Comparison of ENCODE assay signal across 10 cellular contexts in genomic region chr1:151325231-151325630, GRCh38. TPM values are rescaled to one million over a fixed set of nuclear protein-coding genes. Genes with fewer than 3 reads are reported as not detected.
DNase-seq lines count a peak whose midpoint lies in the region; ATAC-seq and TF ChIP-seq lines count a peak whose summit lies in the region.
"Had no signal": no experiment of that assay in that cellular context is flagged by ENCODE, and none has a peak within 500 bp of the region (broad histone marks: within the 10 kb centered on the region; RNA-seq: fewer than 3 reads in every experiment).

No MANE protein-coding gene starts in this region.

- H3K4me3 Mint-ChIP-seq in CD8-positive, alpha-beta memory T cell, result peak overlapping the region; percentile 61 to 99 (median 92)
- H3K4me3 Mint-ChIP-seq in central memory CD8-positive, alpha-beta T cell, result peak overlapping the region; percentile 98

- H3K4me3 ChIP-seq in CD8-positive, alpha-beta memory T cell (ENCODE audit: low read length), result no peak overlapping the region
- H3K4me3 ChIP-seq in Loucy (ENCODE audit: low read length, poor library complexity, severe bottlenecking) (peak overlapping the region; percentile 89), neutrophil (ENCODE audit: low read depth in 1 of 2, low read length in 1 of 2) (no peak overlapping the region)

- H3K27me3 Mint-ChIP-seq in CD8-positive, alpha-beta memory T cell, result no peaks in the 10 kb centered on the region
- no peaks in the 10 kb centered on the region for H3K27me3 Mint-ChIP-seq in central memory CD8-positive, alpha-beta T cell

- H3K4me1 ChIP-seq in CD8-positive, alpha-beta memory T cell (ENCODE audit: insufficient read depth, low read length), result peaks cover 25% of the 10 kb centered on the region
- H3K4me1 ChIP-seq in Loucy (ENCODE audit: insufficient read depth, low read length, poor library complexity, severe bottlenecking) (peaks cover 29% of the 10 kb centered on the region), neutrophil (ENCODE audit: control insufficient read depth in 1 of 2, insufficient read depth in 1 of 2, low read depth in 1 of 2, low read length in 1 of 2) (peaks cover 33 to 36% of the 10 kb centered on the region in 2 experiments)

- H3F3A ChIP-seq in Loucy (ENCODE audit: low read depth), result no peaks in the 10 kb centered on the region

- peaks cover 34% of the 10 kb centered on the region for H3K79me2 ChIP-seq in Loucy (ENCODE audit: insufficient read depth, low read length)

- H3K27ac ChIP-seq in CD8-positive, alpha-beta memory T cell (ENCODE audit: low read depth, low read length), result no peak overlapping the region
- peak overlapping the region; percentile 93 for H3K27ac ChIP-seq in neutrophil

- no peak for ATAC-seq in central memory CD8-positive, alpha-beta T cell (replicated peaks; ENCODE audit: extremely low read depth, poor library complexity, severe bottlenecking)

- peak overlapping the region; percentile 100 for H3K4me2 ChIP-seq in Loucy (ENCODE audit: low read depth, low read length, poor library complexity, severe bottlenecking)

- H3K4me1 Mint-ChIP-seq in CD8-positive, alpha-beta memory T cell, result peaks cover 50 to 66% (median 65%) of the 10 kb centered on the region in 3 donors
- peaks cover 61% of the 10 kb centered on the region for H3K4me1 Mint-ChIP-seq in central memory CD8-positive, alpha-beta T cell

- H3K27ac Mint-ChIP-seq in CD8-positive, alpha-beta memory T cell, result peak overlapping the region; percentile 1 to 98 (median 96)
- H3K27ac Mint-ChIP-seq in central memory CD8-positive, alpha-beta T cell (ENCODE audit: low read depth), result no peak overlapping the region

- H3K9me2 ChIP-seq in Loucy (replicated peaks; ENCODE audit: low read depth, low read length), result no peaks in the 10 kb centered on the region

- no peaks in the 10 kb centered on the region for H3K27me3 ChIP-seq in CD8-positive, alpha-beta memory T cell (ENCODE audit: insufficient read depth, low read length, poor library complexity, severe bottlenecking)
- H3K27me3 ChIP-seq in Loucy (ENCODE audit: insufficient read depth, low read length, poor library complexity, severe bottlenecking) (no peaks in the 10 kb centered on the region), neutrophil (no peaks in the 10 kb centered on the region)
- H3K27me3 ChIP-seq: brain microvascular endothelial cell, stomach had no signal

- no peak for TF ChIP-seq CTCF in Loucy (conservative IDR thresholded peaks at IDR 0.05; ENCODE audit: low read length)
- TF ChIP-seq CTCF in neutrophil (IDR thresholded peaks at IDR 0.05), result no peak

- no peak overlapping the region for H2AFZ ChIP-seq in Loucy (ENCODE audit: low read length)

- CTCF ChIA-PET in CD8-positive, alpha-beta memory T cell (lab: Charles Lee), result interaction anchor here (6.5 kb wide), 1 partner anchor 14 kb away, joined by 64 read pairs; no protein-coding TSS in a partner anchor

- peaks cover 13% of the 10 kb centered on the region for H3K36me3 ChIP-seq in CD8-positive, alpha-beta memory T cell (ENCODE audit: insufficient read depth, low read length)
- H3K36me3 ChIP-seq in Loucy (ENCODE audit: insufficient read depth, low read length) (peaks cover 3% of the 10 kb centered on the region; the same call in 1 of the 2 replicates), neutrophil (peaks cover 26% of the 10 kb centered on the region)

- peaks cover 10% of the 10 kb centered on the region for H4K20me1 ChIP-seq in Loucy (ENCODE audit: insufficient read depth, low read length, poor library complexity, severe bottlenecking)

- POLR2A ChIA-PET in CD8-positive, alpha-beta memory T cell (lab: Charles Lee), result no interaction called here

- DNase-seq in CD8-positive, alpha-beta memory T cell, result no peak
- no peak for DNase-seq in central memory CD8-positive, alpha-beta T cell (ENCODE audit: low spot score in 2 of 2)
- DNase-seq in COLO668 (lab: John Stamatoyannopoulos, UW; ENCODE audit: unreplicated experiment) (no peak), NCI-H1105 (lab: John Stamatoyannopoulos, UW) (no peak), NCI-H2171 (lab: John Stamatoyannopoulos, UW) (no peak)
- DNase-seq: brain microvascular endothelial cell, NCI-H1105 treated with DMSO at 0.1 percent for 48 hours, stomach had no signal

- no peaks in the 10 kb centered on the region for H3K9me3 ChIP-seq in CD8-positive, alpha-beta memory T cell (ENCODE audit: low read length)
- H3K9me3 ChIP-seq in Loucy (ENCODE audit: insufficient read depth, low read depth, low read length), result no peaks in the 10 kb centered on the region
- no peaks in the 10 kb centered on the region for H3K9me3 ChIP-seq in neutrophil
- H3K9me3 ChIP-seq: stomach had no signal

- peaks cover 0 to 57% (median 13%) of the 10 kb centered on the region in 3 donors for H3K36me3 Mint-ChIP-seq in CD8-positive, alpha-beta memory T cell
- peaks cover 47% of the 10 kb centered on the region for H3K36me3 Mint-ChIP-seq in central memory CD8-positive, alpha-beta T cell (ENCODE audit: insufficient read depth)

- peak overlapping the region; percentile 93 for H3K9ac ChIP-seq in Loucy (ENCODE audit: low read depth, low read length, poor library complexity, severe bottlenecking)

- no peaks in the 10 kb centered on the region for H3K9me3 Mint-ChIP-seq in CD8-positive, alpha-beta memory T cell
- no peaks in the 10 kb centered on the region for H3K9me3 Mint-ChIP-seq in central memory CD8-positive, alpha-beta T cell

RNA-seq across cellular contexts. Expression of gene PI4KB, which starts 2.0 kb away (rescaled TPM):
- 10 to 100 TPM; 59.9 to 65.5 TPM for total RNA-seq in CD8-positive, alpha-beta memory T cell
- 67.5 TPM for polyA plus RNA-seq in CD8-positive, alpha-beta memory T cell

RNA-seq across cellular contexts. Expression of gene RFX5, which starts 21.8 kb away (rescaled TPM):
- total RNA-seq in CD8-positive, alpha-beta memory T cell, result 10 to 100 TPM; 77.2 to 77.4 TPM
- polyA plus RNA-seq in CD8-positive, alpha-beta memory T cell, result 38.0 TPM

RNA-seq across cellular contexts. Expression of gene ZNF687, which starts 43.1 kb away (rescaled TPM):
- total RNA-seq in CD8-positive, alpha-beta memory T cell, result 10 to 100 TPM; 23.8 to 26.5 TPM
- 1.6 TPM for polyA plus RNA-seq in CD8-positive, alpha-beta memory T cell

RNA-seq across cellular contexts. Expression of gene SELENBP1, which starts 47.3 kb away (rescaled TPM):
- not detected for total RNA-seq in CD8-positive, alpha-beta memory T cell
- not detected for polyA plus RNA-seq in CD8-positive, alpha-beta memory T cell
